ENCODE assay signal across 1 cellular context in the genomic region with DNA sequence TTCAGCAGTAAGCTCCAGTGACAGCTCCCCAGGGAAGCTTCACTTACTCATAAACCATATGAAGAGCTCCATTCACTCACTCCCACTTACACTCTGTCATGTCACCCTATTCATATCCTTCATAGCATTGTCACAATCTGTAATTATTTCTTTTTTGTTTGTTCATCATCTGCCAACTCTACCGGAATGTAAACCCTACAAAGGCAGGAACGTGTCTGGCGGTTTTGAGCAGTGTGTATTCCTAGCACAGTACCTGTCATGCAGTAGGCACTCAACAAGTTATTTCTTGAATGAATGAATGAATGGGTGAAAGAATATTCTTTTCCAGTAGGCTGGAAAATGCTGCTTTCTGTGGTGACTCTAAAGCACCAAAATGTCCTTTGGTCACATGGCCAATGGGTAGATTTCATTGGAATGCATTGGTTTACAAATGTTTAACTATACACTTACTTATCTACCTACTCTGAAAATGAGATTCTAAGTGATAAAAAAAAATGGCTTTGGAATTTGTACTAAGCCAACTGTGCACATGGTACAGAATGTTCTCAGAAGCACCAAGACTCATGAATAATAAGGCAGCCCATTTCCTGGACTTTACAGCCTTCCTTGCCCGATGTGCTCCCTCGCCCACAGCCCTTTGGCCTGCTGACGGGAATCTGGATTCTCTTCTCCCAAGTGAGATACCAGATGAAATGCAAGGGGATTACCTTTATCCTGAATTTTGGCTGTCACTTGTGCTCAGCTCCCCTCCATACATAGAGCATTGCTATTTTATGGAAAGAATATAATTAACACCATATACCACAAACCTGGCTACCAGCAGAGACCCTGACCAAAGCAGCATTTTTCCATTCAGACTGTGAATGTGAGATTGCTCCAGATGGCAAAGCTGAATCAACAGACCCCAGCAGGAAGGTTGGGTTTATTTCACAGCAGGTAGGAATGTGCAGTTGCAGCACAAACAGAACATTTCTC.
TF ChIP-seq lines count a peak whose summit lies in the region.

No MANE protein-coding gene starts in this region.

TF ChIP-seq in GM23338, 12 proteins besides CTCF, POLR2A, EP300 and RAD21 (continued from another document):
- TF ChIP-seq, protein P1, sequence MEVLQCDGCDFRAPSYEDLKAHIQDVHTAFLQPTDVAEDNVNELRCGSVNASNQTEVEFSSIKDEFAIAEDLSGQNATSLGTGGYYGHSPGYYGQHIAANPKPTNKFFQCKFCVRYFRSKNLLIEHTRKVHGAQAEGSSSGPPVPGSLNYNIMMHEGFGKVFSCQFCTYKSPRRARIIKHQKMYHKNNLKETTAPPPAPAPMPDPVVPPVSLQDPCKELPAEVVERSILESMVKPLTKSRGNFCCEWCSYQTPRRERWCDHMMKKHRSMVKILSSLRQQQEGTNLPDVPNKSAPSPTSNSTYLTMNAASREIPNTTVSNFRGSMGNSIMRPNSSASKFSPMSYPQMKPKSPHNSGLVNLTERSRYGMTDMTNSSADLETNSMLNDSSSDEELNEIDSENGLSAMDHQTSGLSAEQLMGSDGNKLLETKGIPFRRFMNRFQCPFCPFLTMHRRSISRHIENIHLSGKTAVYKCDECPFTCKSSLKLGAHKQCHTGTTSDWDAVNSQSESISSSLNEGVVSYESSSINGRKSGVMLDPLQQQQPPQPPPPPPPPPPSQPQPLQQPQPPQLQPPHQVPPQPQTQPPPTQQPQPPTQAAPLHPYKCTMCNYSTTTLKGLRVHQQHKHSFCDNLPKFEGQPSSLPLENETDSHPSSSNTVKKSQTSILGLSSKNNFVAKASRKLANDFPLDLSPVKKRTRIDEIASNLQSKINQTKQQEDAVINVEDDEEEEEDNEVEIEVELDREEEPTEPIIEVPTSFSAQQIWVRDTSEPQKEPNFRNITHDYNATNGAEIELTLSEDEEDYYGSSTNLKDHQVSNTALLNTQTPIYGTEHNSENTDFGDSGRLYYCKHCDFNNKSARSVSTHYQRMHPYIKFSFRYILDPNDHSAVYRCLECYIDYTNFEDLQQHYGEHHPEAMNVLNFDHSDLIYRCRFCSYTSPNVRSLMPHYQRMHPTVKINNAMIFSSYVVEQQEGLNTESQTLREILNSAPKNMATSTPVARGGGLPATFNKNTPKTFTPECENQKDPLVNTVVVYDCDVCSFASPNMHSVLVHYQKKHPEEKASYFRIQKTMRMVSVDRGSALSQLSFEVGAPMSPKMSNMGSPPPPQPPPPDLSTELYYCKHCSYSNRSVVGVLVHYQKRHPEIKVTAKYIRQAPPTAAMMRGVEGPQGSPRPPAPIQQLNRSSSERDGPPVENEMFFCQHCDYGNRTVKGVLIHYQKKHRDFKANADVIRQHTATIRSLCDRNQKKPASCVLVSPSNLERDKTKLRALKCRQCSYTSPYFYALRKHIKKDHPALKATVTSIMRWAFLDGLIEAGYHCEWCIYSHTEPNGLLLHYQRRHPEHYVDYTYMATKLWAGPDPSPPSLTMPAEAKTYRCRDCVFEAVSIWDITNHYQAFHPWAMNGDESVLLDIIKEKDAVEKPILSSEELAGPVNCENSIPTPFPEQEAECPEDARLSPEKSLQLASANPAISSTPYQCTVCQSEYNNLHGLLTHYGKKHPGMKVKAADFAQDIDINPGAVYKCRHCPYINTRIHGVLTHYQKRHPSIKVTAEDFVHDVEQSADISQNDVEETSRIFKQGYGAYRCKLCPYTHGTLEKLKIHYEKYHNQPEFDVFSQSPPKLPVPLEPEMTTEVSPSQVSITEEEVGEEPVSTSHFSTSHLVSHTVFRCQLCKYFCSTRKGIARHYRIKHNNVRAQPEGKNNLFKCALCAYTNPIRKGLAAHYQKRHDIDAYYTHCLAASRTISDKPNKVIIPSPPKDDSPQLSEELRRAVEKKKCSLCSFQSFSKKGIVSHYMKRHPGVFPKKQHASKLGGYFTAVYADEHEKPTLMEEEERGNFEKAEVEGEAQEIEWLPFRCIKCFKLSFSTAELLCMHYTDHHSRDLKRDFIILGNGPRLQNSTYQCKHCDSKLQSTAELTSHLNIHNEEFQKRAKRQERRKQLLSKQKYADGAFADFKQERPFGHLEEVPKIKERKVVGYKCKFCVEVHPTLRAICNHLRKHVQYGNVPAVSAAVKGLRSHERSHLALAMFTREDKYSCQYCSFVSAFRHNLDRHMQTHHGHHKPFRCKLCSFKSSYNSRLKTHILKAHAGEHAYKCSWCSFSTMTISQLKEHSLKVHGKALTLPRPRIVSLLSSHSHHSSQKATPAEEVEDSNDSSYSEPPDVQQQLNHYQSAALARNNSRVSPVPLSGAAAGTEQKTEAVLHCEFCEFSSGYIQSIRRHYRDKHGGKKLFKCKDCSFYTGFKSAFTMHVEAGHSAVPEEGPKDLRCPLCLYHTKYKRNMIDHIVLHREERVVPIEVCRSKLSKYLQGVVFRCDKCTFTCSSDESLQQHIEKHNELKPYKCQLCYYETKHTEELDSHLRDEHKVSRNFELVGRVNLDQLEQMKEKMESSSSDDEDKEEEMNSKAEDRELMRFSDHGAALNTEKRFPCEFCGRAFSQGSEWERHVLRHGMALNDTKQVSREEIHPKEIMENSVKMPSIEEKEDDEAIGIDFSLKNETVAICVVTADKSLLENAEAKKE (CRISPR knock-in tag; IDR thresholded peaks at IDR 0.05) = no peak
